ENCODE assay signal across 1 cellular context in the genomic region with DNA sequence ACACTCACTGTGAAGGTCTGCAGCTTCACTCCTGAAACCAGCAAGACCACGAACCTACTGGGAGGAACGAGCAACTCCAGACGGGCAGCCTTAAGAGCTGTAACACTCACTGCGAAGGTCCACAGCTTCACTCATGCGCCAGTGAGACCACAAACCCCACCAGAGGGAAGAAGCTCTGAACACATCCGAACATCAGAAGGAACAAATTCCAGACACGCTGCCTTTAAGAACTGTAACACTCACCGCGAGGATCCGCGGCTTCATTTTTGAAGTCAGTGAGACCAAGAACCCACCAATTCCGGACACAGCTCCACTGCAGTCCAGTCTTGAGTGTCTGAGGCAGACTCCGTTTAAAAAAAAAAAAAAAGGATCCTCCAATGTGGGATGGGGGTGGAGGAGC.
TF ChIP-seq lines count a peak whose summit lies in the region.

No MANE protein-coding gene starts in this region.

TF ChIP-seq in HCT116, 20 proteins besides CTCF, POLR2A, EP300 and RAD21:
- TF ChIP-seq, protein P1, sequence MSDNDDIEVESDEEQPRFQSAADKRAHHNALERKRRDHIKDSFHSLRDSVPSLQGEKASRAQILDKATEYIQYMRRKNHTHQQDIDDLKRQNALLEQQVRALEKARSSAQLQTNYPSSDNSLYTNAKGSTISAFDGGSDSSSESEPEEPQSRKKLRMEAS (IDR thresholded peaks at IDR 0.05), result no peak
- no peak for TF ChIP-seq POLR2AphosphoS5 (IDR thresholded peaks at IDR 0.05; ENCODE audit: low read depth, low read length)
- TF ChIP-seq CEBPB (IDR thresholded peaks at IDR 0.05; ENCODE audit: low read depth), result no peak
- TF ChIP-seq CBX3 (IDR thresholded peaks at IDR 0.05; ENCODE audit: low read depth), result no peak
- TF ChIP-seq, protein P2, sequence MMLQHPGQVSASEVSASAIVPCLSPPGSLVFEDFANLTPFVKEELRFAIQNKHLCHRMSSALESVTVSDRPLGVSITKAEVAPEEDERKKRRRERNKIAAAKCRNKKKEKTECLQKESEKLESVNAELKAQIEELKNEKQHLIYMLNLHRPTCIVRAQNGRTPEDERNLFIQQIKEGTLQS (IDR thresholded peaks at IDR 0.05), result no peak
- TF ChIP-seq EZH2phosphoT487 (IDR thresholded peaks at IDR 0.05; ENCODE audit: borderline replicate concordance), result no peak
- TF ChIP-seq YY1 (IDR thresholded peaks at IDR 0.05; ENCODE audit: extremely low read depth, insufficient replicate concordance, low read depth, low read length), result no peak
- TF ChIP-seq, protein P3, sequence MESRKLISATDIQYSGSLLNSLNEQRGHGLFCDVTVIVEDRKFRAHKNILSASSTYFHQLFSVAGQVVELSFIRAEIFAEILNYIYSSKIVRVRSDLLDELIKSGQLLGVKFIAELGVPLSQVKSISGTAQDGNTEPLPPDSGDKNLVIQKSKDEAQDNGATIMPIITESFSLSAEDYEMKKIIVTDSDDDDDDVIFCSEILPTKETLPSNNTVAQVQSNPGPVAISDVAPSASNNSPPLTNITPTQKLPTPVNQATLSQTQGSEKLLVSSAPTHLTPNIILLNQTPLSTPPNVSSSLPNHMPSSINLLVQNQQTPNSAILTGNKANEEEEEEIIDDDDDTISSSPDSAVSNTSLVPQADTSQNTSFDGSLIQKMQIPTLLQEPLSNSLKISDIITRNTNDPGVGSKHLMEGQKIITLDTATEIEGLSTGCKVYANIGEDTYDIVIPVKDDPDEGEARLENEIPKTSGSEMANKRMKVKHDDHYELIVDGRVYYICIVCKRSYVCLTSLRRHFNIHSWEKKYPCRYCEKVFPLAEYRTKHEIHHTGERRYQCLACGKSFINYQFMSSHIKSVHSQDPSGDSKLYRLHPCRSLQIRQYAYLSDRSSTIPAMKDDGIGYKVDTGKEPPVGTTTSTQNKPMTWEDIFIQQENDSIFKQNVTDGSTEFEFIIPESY (IDR thresholded peaks at IDR 0.05; ENCODE audit: extremely low read depth, insufficient replicate concordance, low read length), result no peak
